In the genomic region with DNA sequence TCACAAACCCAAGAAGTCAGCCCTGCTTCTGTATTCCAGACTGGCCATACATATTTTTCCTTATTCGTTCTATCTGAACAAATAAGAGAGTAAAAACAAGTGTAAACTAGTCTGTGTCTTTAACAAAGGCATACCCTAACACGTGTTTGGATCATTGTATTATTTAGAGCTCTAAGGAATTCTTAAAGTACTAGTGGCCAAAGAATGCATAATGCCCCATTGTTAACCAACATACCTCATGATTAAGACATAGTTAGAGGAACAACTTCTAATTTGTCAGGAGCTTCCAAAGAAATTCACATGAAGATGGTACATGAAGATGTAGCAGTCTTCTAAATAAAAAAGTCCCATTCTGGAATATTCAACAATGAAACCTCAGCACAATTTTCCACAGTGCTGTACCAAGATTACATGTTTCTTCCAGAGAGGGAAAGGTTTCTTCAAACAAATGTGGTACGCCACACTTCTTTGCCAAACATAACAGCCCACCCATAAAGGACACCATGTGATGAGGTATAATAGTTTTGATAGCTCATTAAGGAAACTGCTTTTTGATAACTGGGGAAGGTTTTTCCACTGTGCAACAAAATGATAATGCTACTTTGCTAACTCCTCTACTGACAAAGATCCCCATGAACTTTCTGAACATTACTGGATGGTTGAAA, we compare ENCODE assay signal across 17 cellular contexts. TPM values are rescaled to one million over a fixed set of nuclear protein-coding genes. Genes with fewer than 3 reads are reported as not detected.
DNase-seq lines count a peak whose midpoint lies in the region; ATAC-seq and TF ChIP-seq lines count a peak whose summit lies in the region.
"Had no signal": no experiment of that assay in that cellular context is flagged by ENCODE, and none has a peak within 500 bp of the region (broad histone marks: within the 10 kb centered on the region; RNA-seq: fewer than 3 reads in every experiment).

No MANE protein-coding gene starts in this region.

- H3K4me1 Mint-ChIP-seq in brain = peaks cover 19% of the 10 kb centered on the region

- peak overlapping the region in 2 of 5 experiments; percentile 73 to 77 for H3K4me3 Mint-ChIP-seq in brain
- H3K4me3 Mint-ChIP-seq: activated CD8-positive, alpha-beta T cell treated with anti-CD3 and anti-CD28 coated beads for 36 hours; HFFc6 had no signal

- no peak overlapping the region for H2BK120ac ChIP-seq in IMR-90 (ENCODE audit: low read depth, low read length)

- no peak overlapping the region for H3K4me3 ChIP-seq in IMR-90 (ENCODE audit: insufficient read depth, low read depth, low read length)
- no peak overlapping the region for H3K4me3 ChIP-seq in right cardiac atrium (ENCODE audit: low read length)
- peak overlapping the region; percentile 52 to 94 (median 56) for H3K4me3 ChIP-seq in skeletal muscle tissue (ENCODE audit: low read length in 3 of 3)
- H3K4me3 ChIP-seq: cardiac muscle cell, mucosa of descending colon had no signal

- no peaks in the 10 kb centered on the region for H3K79me1 ChIP-seq in IMR-90 (ENCODE audit: low read depth in 1 of 2, low read length in 2 of 2)

- H3K27ac Mint-ChIP-seq in brain = peak overlapping the region in 4 of 5 experiments; percentile 47 to 93 (median 58)
- H3K27ac Mint-ChIP-seq: activated CD8-positive, alpha-beta T cell treated with anti-CD3 and anti-CD28 coated beads for 36 hours; HFFc6 had no signal

- no peak overlapping the region for H4K8ac ChIP-seq in IMR-90 (ENCODE audit: low read depth in 2 of 2, low read length in 2 of 2)

- in situ Hi-C loops in IMR-90 (cut with MboI; ENCODE audit: low sequenced_read_pairs) = no loop called here

- H3K4me1 ChIP-seq in IMR-90 (ENCODE audit: control insufficient read depth, insufficient read depth, low read length) = peaks cover 9% of the 10 kb centered on the region
- H3K4me1 ChIP-seq in right cardiac atrium (ENCODE audit: control insufficient read depth, insufficient read depth, low read length) = peaks cover 5% of the 10 kb centered on the region
- peaks cover 24 to 63% (median 25%) of the 10 kb centered on the region in 3 donors for H3K4me1 ChIP-seq in skeletal muscle tissue (ENCODE audit: control insufficient read depth in 3 of 3, insufficient read depth in 3 of 3, low read length in 3 of 3)

- TF ChIP-seq RAD21 in IMR-90 (IDR thresholded peaks at IDR 0.05; ENCODE audit: low read length) = no peak

- dilution Hi-C loops in IMR-90 (cut with HindIII; ENCODE audit: low sequenced_read_pairs, unreplicated experiment) = no loop called here

- POLR2A ChIA-PET in IMR-90 (lab: Charles Lee; ENCODE audit: unreplicated experiment) = interaction anchor here (0.6 kb wide), 1 partner anchor 31 kb away, joined by 3 read pairs; no protein-coding TSS in a partner anchor

- no peak overlapping the region for H3K27ac ChIP-seq in IMR-90 (ENCODE audit: insufficient read depth, low read length)
- peak overlapping the region; percentile 91 for H3K27ac ChIP-seq in right cardiac atrium (ENCODE audit: low read length)
- H3K27ac ChIP-seq in skeletal muscle tissue (ENCODE audit: low read depth, low read length) = peak overlapping the region; percentile 97
- H3K27ac ChIP-seq: C4-2B, cardiac muscle cell had no signal

- H4K91ac ChIP-seq in IMR-90 (ENCODE audit: insufficient read depth, low read depth, low read length) = no peak overlapping the region

- H3K18ac ChIP-seq in IMR-90 (ENCODE audit: low read depth, low read length) = no peak overlapping the region; the same call in 1 of the 2 replicates

- intact Hi-C loops in IMR-90 (cut with micrococcal nuclease) = no loop called here
- intact Hi-C loops in right cardiac atrium (cut with DNase I) = no loop called here

- no peak overlapping the region; the same call in 1 of the 2 replicates for H2BK20ac ChIP-seq in IMR-90 (ENCODE audit: low read depth, low read length)

- no peak for TF ChIP-seq CTCF in IMR-90 (conservative IDR thresholded peaks at IDR 0.05; ENCODE audit: low read depth, low read length)
- no peak for TF ChIP-seq CTCF in brain (conservative IDR thresholded peaks at IDR 0.05)

- no TSS peak for BruUV-seq in IMR-90 (replicated peaks; lab: Mats Ljungman, UMichigan)

- H3K14ac ChIP-seq in IMR-90 (replicated peaks; ENCODE audit: low read depth, low read length) = peak overlapping the region; percentile 4; the same call in 1 of the 2 replicates

- no peak overlapping the region for H3K4me2 ChIP-seq in IMR-90 (ENCODE audit: low read depth, low read length)

- no peak overlapping the region for H3K23ac ChIP-seq in IMR-90 (ENCODE audit: low read depth, low read length)

- CTCF ChIA-PET in IMR-90 (lab: Yijun Ruan, JAX) = interaction anchor here (1.4 kb wide), 1 partner anchor 43 kb away, joined by 3 read pairs; no protein-coding TSS in a partner anchor

- H3K27me3 ChIP-seq in IMR-90 (ENCODE audit: control insufficient read depth, insufficient read depth, low read length) (no peaks in the 10 kb centered on the region), right cardiac atrium (ENCODE audit: control insufficient read depth, insufficient read depth) (no peaks in the 10 kb centered on the region), skeletal muscle tissue (ENCODE audit: control insufficient read depth in 3 of 3, insufficient read depth in 3 of 3, low read length in 3 of 3) (no peaks in the 10 kb centered on the region)
- H3K27me3 ChIP-seq: cardiac muscle cell had no signal

- TF ChIP-seq POLR2A in IMR-90 (IDR thresholded peaks at IDR 0.05; ENCODE audit: low read depth, low read length) = no peak

- H2BK15ac ChIP-seq in IMR-90 (ENCODE audit: low read depth, low read length) = peak overlapping the region; percentile 14; the same call in 1 of the 3 replicates

- H3K36me3 ChIP-seq in IMR-90 (ENCODE audit: control insufficient read depth, insufficient read depth, low read length) (no peaks in the 10 kb centered on the region), skeletal muscle tissue (ENCODE audit: control insufficient read depth in 3 of 3, insufficient read depth in 3 of 3, low read length in 3 of 3) (no peaks in the 10 kb centered on the region)
- H3K36me3 ChIP-seq: cardiac muscle cell had no signal

- H4K5ac ChIP-seq in IMR-90 (ENCODE audit: low read depth, low read length) = no peak overlapping the region

- H4K20me1 ChIP-seq in IMR-90 (ENCODE audit: insufficient read depth, low read length) = no peaks in the 10 kb centered on the region

- no CpG with 5 or more reads among the region's 3 CpGs for WGBS in IMR-90 (ENCODE audit: extremely low coverage in 2 of 2, insufficient read length in 1 of 2), 2 experiments
- 24% methylated on average over 3 of the region's 3 CpGs for WGBS in right cardiac atrium

- H3K9me1 ChIP-seq in IMR-90 (ENCODE audit: insufficient read depth, low read length) = no peaks in the 10 kb centered on the region

- ATAC-seq in IMR-90 (ENCODE audit: low read depth) (no peak), right cardiac atrium (peak; percentile 30 to 76), GM19351 (IDR thresholded peaks at IDR 0.05; ENCODE audit: unreplicated experiment) (no peak)
- ATAC-seq: activated CD8-positive, alpha-beta T cell treated with anti-CD3 and anti-CD28 coated beads for 36 hours; mucosa of descending colon had no signal

- DNase-seq in IMR-90 (no peak), right cardiac atrium (no peak), DMS 273 treated with DMSO at 0.1 percent for 48 hours (lab: John Stamatoyannopoulos, UW) (no peak)
- DNase-seq in activated CD4-positive, alpha-beta T cell treated with anti-CD3 and anti-CD28 coated beads for 1 hour = no peak
- DNase-seq: activated CD8-positive, alpha-beta T cell treated with anti-CD3 and anti-CD28 coated beads for 36 hours; activated effector memory CD4-positive, alpha-beta T cell treated with Interleukin-2 at 50 U/mL for 16 hours; HFFc6; mucosa of descending colon; NCI-H1436 treated with DMSO at 0.1 percent for 48 hours; NCI-H526; RPMI8226; stimulated activated CD4-positive, alpha-beta T cell treated with anti-CD3 and anti-CD28 coated beads, Interleukin-2, amount 100 ng/mL, for 48 hours had no signal

- H3K9me3 Mint-ChIP-seq in brain = peaks cover 0 to 26% (median 2%) of the 10 kb centered on the region in 5 experiments
- H3K9me3 Mint-ChIP-seq: activated CD8-positive, alpha-beta T cell treated with anti-CD3 and anti-CD28 coated beads for 36 hours; HFFc6 had no signal

- H3K9me3 ChIP-seq in IMR-90 (ENCODE audit: control insufficient read depth, insufficient read depth, low read length) (no peaks in the 10 kb centered on the region), right cardiac atrium (ENCODE audit: control insufficient read depth, low read length) (no peaks in the 10 kb centered on the region), skeletal muscle tissue (ENCODE audit: control insufficient read depth in 3 of 3, low read length in 3 of 3) (no peaks in the 10 kb centered on the region)
- H3K9me3 ChIP-seq: mucosa of descending colon had no signal

- H2AK9ac ChIP-seq in IMR-90 (replicated peaks; ENCODE audit: low read depth, low read length, poor library complexity) = no peak overlapping the region

- no peak overlapping the region for H2AK5ac ChIP-seq in IMR-90 (ENCODE audit: low read depth, low read length)

- no peak overlapping the region for H3K4ac ChIP-seq in IMR-90 (ENCODE audit: low read depth, low read length)

- no peak overlapping the region for H3K9ac ChIP-seq in IMR-90 (ENCODE audit: low read depth, low read length)
- H3K9ac ChIP-seq in skeletal muscle tissue (ENCODE audit: low read depth in 1 of 3, low read length in 3 of 3) = peak overlapping the region; percentile 51 to 99 (median 55)

- H2BK5ac ChIP-seq in IMR-90 (ENCODE audit: low read depth, low read length, poor library complexity, severe bottlenecking) = no peak overlapping the region

- H3K27me3 Mint-ChIP-seq in brain = peaks cover 5% of the 10 kb centered on the region

- peaks cover 5% of the 10 kb centered on the region for H3K36me3 Mint-ChIP-seq in brain

- H3K56ac ChIP-seq in IMR-90 (ENCODE audit: extremely low read depth, insufficient read depth, low read length) = no peak overlapping the region

- H2AFZ ChIP-seq in IMR-90 (replicated peaks; ENCODE audit: low read length, poor library complexity) = no peak overlapping the region

TF ChIP-seq in IMR-90, 13 proteins besides CTCF, POLR2A, EP300 and RAD21 (continues in another document):
- TF ChIP-seq, protein P1, sequence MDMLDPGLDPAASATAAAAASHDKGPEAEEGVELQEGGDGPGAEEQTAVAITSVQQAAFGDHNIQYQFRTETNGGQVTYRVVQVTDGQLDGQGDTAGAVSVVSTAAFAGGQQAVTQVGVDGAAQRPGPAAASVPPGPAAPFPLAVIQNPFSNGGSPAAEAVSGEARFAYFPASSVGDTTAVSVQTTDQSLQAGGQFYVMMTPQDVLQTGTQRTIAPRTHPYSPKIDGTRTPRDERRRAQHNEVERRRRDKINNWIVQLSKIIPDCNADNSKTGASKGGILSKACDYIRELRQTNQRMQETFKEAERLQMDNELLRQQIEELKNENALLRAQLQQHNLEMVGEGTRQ (IDR thresholded peaks at IDR 0.05; ENCODE audit: low read depth, low read length) = no peak
- TF ChIP-seq NFE2L2 (IDR thresholded peaks at IDR 0.05; ENCODE audit: low read depth, low read length) = no peak

RNA-seq across cellular contexts. Expression of a gene that starts 5.0 kb away (rescaled TPM):
- 0.72 and 1.1 TPM in 2 replicates for total RNA-seq in IMR-90 (2012; rRNA removed)
- 0.34 and 0.51 TPM in 2 replicates for polyA plus RNA-seq in IMR-90 (2012; rRNA removed)
- polyA plus RNA-seq in IMR-90 (2012; cell fraction: cytosol; rRNA removed) = 0.08 and 0.11 TPM in 2 replicates
- 0.14 and 1.2 TPM in 2 replicates for polyA plus RNA-seq in IMR-90 (2012; cell fraction: nucleus; rRNA removed; ENCODE audit: low replicate concordance)
- 3.4 TPM for polyA plus RNA-seq in brain (ENCODE audit: insufficient read depth, low read depth, low replicate concordance)
- 10 to 100 TPM; 71.9 to 79.6 (median 75.5) TPM for total RNA-seq in right cardiac atrium
- 74.6 TPM for polyA plus RNA-seq in right cardiac atrium
- total RNA-seq in skeletal muscle tissue = 46.4 TPM
- total RNA-seq: activated CD8-positive, alpha-beta T cell treated with anti-CD3 and anti-CD28 coated beads for 36 hours; HFFc6 had no signal

Comparison
In these comparisons a context has a peak if more than half of its experiments do, and no peak if none do; other contexts are left out.
1. ATAC-seq: peak in right cardiac atrium (2 of 2); none in IMR-90 (single experiment) and GM19351 (single experiment).
2. H3K4me3 ChIP-seq: peak in skeletal muscle tissue (3 of 3); none in IMR-90 (single experiment) and right cardiac atrium (single experiment).
3. RNA of a gene that starts 5.0 kb away (total RNA-seq): 71.9 to 79.6 TPM in right cardiac atrium and 46.4 TPM in skeletal muscle tissue (single experiment); 0.72 to 1.1 TPM in IMR-90; every median in the first group is over 10 times any median in the second.